ENCODE assay signal across 25 cellular contexts in the genomic region with DNA sequence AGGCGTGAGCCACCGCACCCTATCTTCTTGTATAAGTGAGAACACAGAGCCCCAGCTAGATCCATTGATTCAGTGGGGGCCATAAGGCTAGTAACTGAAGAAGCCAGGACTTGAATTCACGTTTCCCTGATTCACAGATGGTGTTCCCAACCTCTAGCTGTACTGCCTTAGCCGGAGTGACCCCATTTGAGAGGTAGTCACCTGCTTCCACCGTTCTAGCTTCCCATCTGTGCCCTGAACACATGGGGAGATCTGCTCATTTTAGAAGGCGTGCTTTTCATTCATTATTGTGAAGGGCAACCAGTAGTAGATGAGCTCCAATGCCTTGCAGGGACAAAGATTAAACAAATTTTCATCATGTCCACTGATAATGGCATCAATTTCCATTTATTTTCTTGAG.
"Had no signal": no experiment of that assay in that cellular context is flagged by ENCODE, and none has a peak within 500 bp of the region (broad histone marks: within the 10 kb centered on the region; RNA-seq: fewer than 3 reads in every experiment).

No MANE protein-coding gene starts in this region.

- H3K4me3 ChIP-seq: colonic mucosa, coronary artery, dorsolateral prefrontal cortex, esophagus muscularis mucosa, esophagus squamous epithelium, gastrocnemius medialis, gastroesophageal sphincter, heart left ventricle, heart right ventricle had no signal

- H3K4me1 ChIP-seq: colonic mucosa, esophagus muscularis mucosa, esophagus squamous epithelium, foreskin keratinocyte, gastrocnemius medialis, gastroesophageal sphincter, heart left ventricle, heart right ventricle had no signal

- H3K27ac Mint-ChIP-seq: dendritic cell treated with granulocyte-macrophage colony-stimulating factor and Interleukin-4, amounts not matched to agents 40 ng/mL and 50 ng/mL, for 4 days; effector memory CD8-positive, alpha-beta T cell; endodermal cell had no signal

- H3K4me3 Mint-ChIP-seq: dendritic cell treated with granulocyte-macrophage colony-stimulating factor and Interleukin-4, amounts not matched to agents 40 ng/mL and 50 ng/mL, for 4 days; effector memory CD8-positive, alpha-beta T cell; endodermal cell had no signal

- H3K36me3 ChIP-seq: colonic mucosa, gastrocnemius medialis had no signal

- H3K27ac ChIP-seq: colonic mucosa, coronary artery, dorsolateral prefrontal cortex, epithelial cell of prostate, esophagus muscularis mucosa, esophagus squamous epithelium, foreskin keratinocyte, gastrocnemius medialis, gastroesophageal sphincter, heart left ventricle, heart right ventricle had no signal

- H3K9me3 ChIP-seq: colonic mucosa, esophagus muscularis mucosa, esophagus squamous epithelium, gastrocnemius medialis, gastroesophageal sphincter, heart right ventricle had no signal

- ATAC-seq: effector memory CD8-positive, alpha-beta T cell; esophagus mucosa; foreskin keratinocyte; gastrocnemius medialis; gastroesophageal sphincter; heart left ventricle; heart right ventricle had no signal

- DNase-seq: colonic mucosa; cortex of kidney; dermis blood vessel endothelial cell; effector CD4-positive, alpha-beta T cell; effector CD8-positive, alpha-beta T cell; effector memory CD4-positive, alpha-beta T cell; effector memory CD8-positive, alpha-beta T cell; endodermal cell; erythroblast; esophagus squamous epithelium; foreskin fibroblast; foreskin keratinocyte; foreskin melanocyte; gastrocnemius medialis; glutamatergic neuron; head of caudate nucleus; heart left ventricle; heart right ventricle had no signal

- H3K27me3 Mint-ChIP-seq: dendritic cell treated with granulocyte-macrophage colony-stimulating factor and Interleukin-4, amounts not matched to agents 40 ng/mL and 50 ng/mL, for 4 days had no signal

- H3K27me3 ChIP-seq: colonic mucosa, dorsolateral prefrontal cortex, esophagus muscularis mucosa, esophagus squamous epithelium, foreskin keratinocyte, gastrocnemius medialis, gastroesophageal sphincter, heart left ventricle, heart right ventricle had no signal
